33 cellular contexts compared by ENCODE assay signal in genomic region chr17:146546-146945, GRCh38. TPM values are rescaled to one million over a fixed set of nuclear protein-coding genes. Genes with fewer than 3 reads are reported as not detected.
DNase-seq lines count a peak whose midpoint lies in the region; ATAC-seq and TF ChIP-seq lines count a peak whose summit lies in the region.
"Had no signal": no experiment of that assay in that cellular context is flagged by ENCODE, and none has a peak within 500 bp of the region (broad histone marks: within the 10 kb centered on the region; RNA-seq: fewer than 3 reads in every experiment).

No MANE protein-coding gene starts in this region.

- CTCF ChIA-PET in Caco-2 (lab: Charles Lee), result no interaction called here

- H3K36me3 Mint-ChIP-seq in Caco-2 (ENCODE audit: insufficient read depth, unreplicated experiment) (no peaks in the 10 kb centered on the region), glutamatergic neuron (ENCODE audit: unreplicated experiment) (no peaks in the 10 kb centered on the region)

- peaks cover 9% of the 10 kb centered on the region for H3K27me3 Mint-ChIP-seq in Caco-2 (ENCODE audit: insufficient read depth, unreplicated experiment)
- peaks cover 7% of the 10 kb centered on the region for H3K27me3 Mint-ChIP-seq in glutamatergic neuron (ENCODE audit: unreplicated experiment)

- no peak for TF ChIP-seq POLR2A in stomach (IDR thresholded peaks at IDR 0.05)

- peak; percentile 1 to 23 for DNase-seq in Caco-2
- DNase-seq in RWPE2 (ENCODE audit: low spot score), result peak; percentile 47
- peak; percentile 11 for DNase-seq in glutamatergic neuron
- DNase-seq in stomach, result peak; percentile 10
- DNase-seq in kidney tubule cell (ENCODE audit: low spot score), result no peak
- DNase-seq in T-helper 9 cell, result no peak
- DNase-seq in WERI-Rb-1, result no peak
- DNase-seq: activated CD4-positive, alpha-beta T cell treated with anti-CD3 and anti-CD28 coated beads for 1 hour; activated CD8-positive, alpha-beta T cell treated with anti-CD3 and anti-CD28 coated beads for 36 hours; activated gamma-delta T cell treated with Interleukin-2 at 50 U/mL for 16 hours; DMS79 treated with DMSO at 0.1 percent for 48 hours; GF-D8; HCEC 1CT; kidney glomerular epithelial cell; mammary epithelial cell; MM.1S; NCI-H1105 treated with DMSO at 0.1 percent for 48 hours; NCI-H187 treated with DMSO at 0.1 percent for 48 hours; NCI-H2171 treated with DMSO at 0.1 percent for 48 hours; NCI-H526; OCI-M1; retina; SK-N-SH; stimulated activated naive CD8-positive, alpha-beta T cell treated with anti-CD3 and anti-CD28 coated beads, Interleukin-15, Interleukin-2, amounts not matched to agents 100 U/mL and 50 U/mL, for 24 hours had no signal

- peaks cover 5% of the 10 kb centered on the region; the same call in 1 of the 2 replicates for H3K4me1 ChIP-seq in Caco-2
- no peaks in the 10 kb centered on the region for H3K4me1 ChIP-seq in RWPE2 (ENCODE audit: insufficient read depth, poor library complexity, severe bottlenecking)
- H3K4me1 ChIP-seq in stomach, result peaks cover 0 to 12% (median 7%) of the 10 kb centered on the region in 4 donors

- ATAC-seq in RWPE2 (ENCODE audit: low read depth), result no peak
- ATAC-seq: activated CD8-positive, alpha-beta T cell treated with anti-CD3 and anti-CD28 coated beads for 36 hours; stimulated activated naive CD8-positive, alpha-beta T cell treated with anti-CD3 and anti-CD28 coated beads, Interleukin-15, Interleukin-2, amounts not matched to agents 100 U/mL and 50 U/mL, for 24 hours had no signal

- 86 to 90% (median 88%) methylated on average over 10 of the region's 10 CpGs for WGBS in stomach, 5 donors

- H3K27ac Mint-ChIP-seq in Caco-2 (ENCODE audit: unreplicated experiment), result no peak overlapping the region
- no peak overlapping the region for H3K27ac Mint-ChIP-seq in glutamatergic neuron (ENCODE audit: unreplicated experiment)
- H3K27ac Mint-ChIP-seq: activated CD8-positive, alpha-beta T cell treated with anti-CD3 and anti-CD28 coated beads for 36 hours; T-helper 1 cell treated with Interleukin-12 subunit alpha and Interleukin-12 subunit beta and Interleukin-4 antibody, amounts not matched to agents 30 μg/mL and 1 μg/mL, for 36 hours had no signal

- H3K4me1 Mint-ChIP-seq in Caco-2 (ENCODE audit: low read depth, unreplicated experiment) (no peaks in the 10 kb centered on the region), glutamatergic neuron (ENCODE audit: low read depth, unreplicated experiment) (no peaks in the 10 kb centered on the region)

- H3K27me3 ChIP-seq in Caco-2 (replicated peaks; ENCODE audit: control insufficient read depth, insufficient read depth, low read length), result no peaks in the 10 kb centered on the region
- H3K27me3 ChIP-seq in RWPE2 (ENCODE audit: insufficient read depth, poor library complexity, severe bottlenecking), result no peaks in the 10 kb centered on the region
- no peaks in the 10 kb centered on the region for H3K27me3 ChIP-seq in stomach
- H3K27me3 ChIP-seq in WERI-Rb-1 (ENCODE audit: insufficient read depth, low read depth, severe bottlenecking), result peaks cover 4% of the 10 kb centered on the region
- H3K27me3 ChIP-seq: ovary had no signal

- H3K9me3 ChIP-seq in Caco-2, result no peaks in the 10 kb centered on the region
- H3K9me3 ChIP-seq in RWPE2 (ENCODE audit: severe bottlenecking), result no peaks in the 10 kb centered on the region
- no peaks in the 10 kb centered on the region for H3K9me3 ChIP-seq in stomach
- no peaks in the 10 kb centered on the region for H3K9me3 ChIP-seq in WERI-Rb-1 (ENCODE audit: severe bottlenecking)
- H3K9me3 ChIP-seq: ovary, SK-N-SH had no signal

- H3K9me3 Mint-ChIP-seq in Caco-2 (ENCODE audit: unreplicated experiment), result no peaks in the 10 kb centered on the region
- peaks cover 8% of the 10 kb centered on the region for H3K9me3 Mint-ChIP-seq in glutamatergic neuron (ENCODE audit: unreplicated experiment)
- H3K9me3 Mint-ChIP-seq: activated CD8-positive, alpha-beta T cell treated with anti-CD3 and anti-CD28 coated beads for 36 hours; T-helper 1 cell treated with Interleukin-12 subunit alpha and Interleukin-12 subunit beta and Interleukin-4 antibody, amounts not matched to agents 30 μg/mL and 1 μg/mL, for 36 hours had no signal

- no peak overlapping the region for H3K4me3 Mint-ChIP-seq in Caco-2 (ENCODE audit: unreplicated experiment)
- H3K4me3 Mint-ChIP-seq in glutamatergic neuron (ENCODE audit: unreplicated experiment), result no peak overlapping the region
- H3K4me3 Mint-ChIP-seq: activated CD8-positive, alpha-beta T cell treated with anti-CD3 and anti-CD28 coated beads for 36 hours; T-helper 1 cell treated with Interleukin-12 subunit alpha and Interleukin-12 subunit beta and Interleukin-4 antibody, amounts not matched to agents 30 μg/mL and 1 μg/mL, for 36 hours had no signal

- H3K27ac ChIP-seq in RWPE2 (ENCODE audit: poor library complexity, severe bottlenecking), result no peak overlapping the region
- H3K27ac ChIP-seq in stomach, result no peak overlapping the region
- H3K27ac ChIP-seq in WERI-Rb-1, result no peak overlapping the region
- H3K27ac ChIP-seq: C4-2B, ovary, RWPE1, skin epidermis had no signal

- no peak for TF ChIP-seq EP300 in stomach (IDR thresholded peaks at IDR 0.05)

- POLR2A ChIA-PET in Caco-2 (lab: Charles Lee), result no interaction called here

- no peak for TF ChIP-seq CTCF in Caco-2 (IDR thresholded peaks at IDR 0.05; ENCODE audit: insufficient read depth in 1 of 2, low read depth in 1 of 2, low read length in 1 of 2, severe bottlenecking in 1 of 2, unreplicated experiment in 1 of 2)
- TF ChIP-seq CTCF in RWPE2 (IDR thresholded peaks at IDR 0.05; ENCODE audit: poor library complexity, severe bottlenecking), result no peak
- TF ChIP-seq CTCF in glutamatergic neuron (IDR thresholded peaks at IDR 0.05; ENCODE audit: partially characterized antibody, unreplicated experiment), result no peak
- TF ChIP-seq CTCF in stomach (IDR thresholded peaks at IDR 0.05), result no peak
- no peak for TF ChIP-seq CTCF in WERI-Rb-1 (IDR thresholded peaks at IDR 0.05; ENCODE audit: low read depth, low read length)

- BruUV-seq in Caco-2 (replicated peaks; lab: Mats Ljungman, UMichigan), result no TSS peak

- intact Hi-C loops in Caco-2 (cut with micrococcal nuclease; ENCODE audit: unreplicated experiment) (no loop called here), stomach (cut with DNase I; ENCODE audit: low total_unique reads) (loop anchor here (5.0 kb wide), 1 partner anchor 241 kb away; no protein-coding TSS in a partner anchor)

- no peak overlapping the region for H3K4me3 ChIP-seq in Caco-2 (ENCODE audit: low read depth, low read length)
- no peak overlapping the region for H3K4me3 ChIP-seq in RWPE2 (ENCODE audit: severe bottlenecking)
- no peak overlapping the region for H3K4me3 ChIP-seq in stomach
- no peak overlapping the region for H3K4me3 ChIP-seq in WERI-Rb-1 (ENCODE audit: low read depth, low read length)
- H3K4me3 ChIP-seq: ovary, skin epidermis had no signal

- H3K36me3 ChIP-seq in Caco-2 (ENCODE audit: control insufficient read depth, insufficient read depth, low read length), result no peaks in the 10 kb centered on the region
- no peaks in the 10 kb centered on the region for H3K36me3 ChIP-seq in RWPE2 (ENCODE audit: low read depth)
- peaks cover 0 to 42% (median 3%) of the 10 kb centered on the region in 4 donors for H3K36me3 ChIP-seq in stomach
- H3K36me3 ChIP-seq in WERI-Rb-1, result peaks cover 46% of the 10 kb centered on the region
- H3K36me3 ChIP-seq: ovary had no signal

RNA-seq across cellular contexts. Expression of gene SCGB1C2, which starts 9.2 kb away (rescaled TPM):
- total RNA-seq in Caco-2 (2022), result not detected in 2 replicates
- not detected for total RNA-seq in glutamatergic neuron (ENCODE audit: unreplicated experiment)
- not detected for total RNA-seq in stomach
- polyA plus RNA-seq in stomach, result not detected
- total RNA-seq: activated CD8-positive, alpha-beta T cell treated with anti-CD3 and anti-CD28 coated beads for 36 hours; endothelial cell of umbilical vein; frontal cortex; mammary epithelial cell; mucosa of gallbladder; ovary had no signal
- polyA plus RNA-seq: endothelial cell of umbilical vein, mammary epithelial cell, neural cell, ovary, SK-N-SH had no signal

RNA-seq across cellular contexts. Expression of gene DOC2B, which starts 34.9 kb away (rescaled TPM):
- total RNA-seq in Caco-2 (2022), result 0.35 TPM in 1 of 2 replicates, not detected in the other
- 109 TPM for total RNA-seq in glutamatergic neuron (ENCODE audit: unreplicated experiment)
- total RNA-seq in stomach, result 10 to 100 TPM in 1 of 5 donors, 1 to 10 TPM in 3, under 1 TPM in 1; 0.45 to 11.7 (median 5.1) TPM
- polyA plus RNA-seq in stomach, result 1 to 10 TPM; 1.5 to 3.8 (median 1.8) TPM
- total RNA-seq: activated CD8-positive, alpha-beta T cell treated with anti-CD3 and anti-CD28 coated beads for 36 hours had no signal
- polyA plus RNA-seq: mammary epithelial cell had no signal

Comparison
In these comparisons a context has a peak if more than half of its experiments do, and no peak if none do; other contexts are left out.
1. DNase-seq: peak in Caco-2 (2 of 2), RWPE2 (single experiment), glutamatergic neuron (single experiment) and stomach (single experiment); none in kidney tubule cell (single experiment), T-helper 9 cell (single experiment) and WERI-Rb-1 (single experiment).